13 cellular contexts compared by ENCODE assay signal in the genomic region with DNA sequence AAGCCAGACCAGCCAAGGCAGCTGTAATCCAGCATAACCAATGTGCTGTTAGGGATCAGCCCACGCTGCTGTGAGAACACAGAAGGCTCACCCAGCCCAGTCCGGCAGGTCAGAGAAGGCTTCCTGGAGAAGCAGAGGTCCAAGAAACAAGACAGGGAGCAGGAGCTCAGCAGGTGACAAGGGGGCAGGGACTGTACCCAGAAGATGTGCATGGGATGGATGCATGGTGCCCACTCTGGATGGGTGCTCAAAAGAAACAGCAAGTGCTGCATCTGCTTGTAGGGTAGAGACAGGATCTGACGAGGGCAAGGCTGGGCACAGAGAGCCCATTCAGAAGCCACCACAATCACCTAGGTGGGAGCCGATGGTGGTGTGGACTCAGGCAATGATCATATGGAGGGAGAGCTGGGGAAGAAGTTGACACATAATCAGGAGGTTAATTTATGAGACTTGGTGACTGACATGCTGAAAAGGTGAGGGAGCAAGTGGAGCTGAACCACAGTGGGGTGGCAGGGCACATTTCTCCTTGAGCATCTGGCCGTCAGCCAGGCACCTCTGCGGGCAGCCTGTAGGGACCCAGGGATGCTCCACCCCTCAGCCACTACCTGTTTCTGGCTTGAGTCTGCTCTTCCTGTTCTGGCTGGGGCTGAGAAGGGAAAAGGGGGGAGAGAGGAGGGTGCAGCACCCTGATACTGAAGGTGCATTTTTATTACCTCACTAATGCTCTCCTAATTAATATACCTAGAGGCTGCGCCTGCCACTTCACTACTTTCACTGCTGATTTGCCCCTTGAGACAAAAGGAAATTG.
DNase-seq lines count a peak whose midpoint lies in the region; ATAC-seq, FAIRE-seq and TF ChIP-seq lines count a peak whose summit lies in the region.
"Had no signal": no experiment of that assay in that cellular context is flagged by ENCODE, and none has a peak within 500 bp of the region (broad histone marks: within the 10 kb centered on the region; RNA-seq: fewer than 3 reads in every experiment).

No MANE protein-coding gene starts in this region.

- H3F3A ChIP-seq in DOHH2 (ENCODE audit: control insufficient read depth, insufficient read depth): no peaks in the 10 kb centered on the region

- H3K36me3 ChIP-seq in DOHH2 (ENCODE audit: control insufficient read depth, low read length): no peaks in the 10 kb centered on the region
- no peaks in the 10 kb centered on the region for H3K36me3 ChIP-seq in kidney (ENCODE audit: control insufficient read depth in 1 of 2, insufficient read depth in 2 of 2, low read length in 2 of 2)
- H3K36me3 ChIP-seq in effector memory CD4-positive, alpha-beta T cell (ENCODE audit: control insufficient read depth, insufficient read depth, low read length): no peaks in the 10 kb centered on the region
- no peaks in the 10 kb centered on the region for H3K36me3 ChIP-seq in gastrocnemius medialis
- H3K36me3 ChIP-seq: colonic mucosa had no signal

- H3K4me2 ChIP-seq in DOHH2 (ENCODE audit: low read length): peak overlapping the region; percentile 34; the same call in 1 of the 2 replicates

- H3K27me3 ChIP-seq in DOHH2 (ENCODE audit: control insufficient read depth, low read length) (no peaks in the 10 kb centered on the region), gastrocnemius medialis (no peaks in the 10 kb centered on the region)
- no peaks in the 10 kb centered on the region for H3K27me3 ChIP-seq in effector memory CD4-positive, alpha-beta T cell (replicated peaks; ENCODE audit: control insufficient read depth, insufficient read depth, low read length, poor library complexity, severe bottlenecking)
- H3K27me3 ChIP-seq: colonic mucosa had no signal

- FAIRE-seq in kidney (lab: Jason Lieb, UNC): no peak

- H3K27ac ChIP-seq in DOHH2 (ENCODE audit: low read depth, low read length): no peak overlapping the region
- H3K27ac ChIP-seq in kidney (ENCODE audit: low read depth in 2 of 2, low read length in 2 of 2): no peak overlapping the region
- no peak overlapping the region for H3K27ac ChIP-seq in effector memory CD4-positive, alpha-beta T cell (ENCODE audit: insufficient read depth, low read length, poor library complexity, severe bottlenecking)
- H3K27ac ChIP-seq in gastrocnemius medialis: no peak overlapping the region
- H3K27ac ChIP-seq: colonic mucosa had no signal

- H3K9me2 ChIP-seq in DOHH2 (replicated peaks; ENCODE audit: control insufficient read depth, low read length): no peaks in the 10 kb centered on the region

- ATAC-seq in gastrocnemius medialis: no peak
- ATAC-seq: CD8-positive, alpha-beta T cell; left ventricle myocardium superior had no signal

- in situ Hi-C loops in gastrocnemius medialis (cut with MboI; ENCODE audit: low sequenced_read_pairs in 4 of 4): no loop called here

- no peaks in the 10 kb centered on the region for H4K20me1 ChIP-seq in DOHH2 (ENCODE audit: control insufficient read depth, insufficient read depth, low read depth, low read length)

- intact Hi-C loops in kidney (cut with DNase I) (no loop called here), gastrocnemius medialis (cut with DNase I; ENCODE audit: low total_unique reads) (no loop called here)

- H3K79me2 ChIP-seq in DOHH2 (ENCODE audit: control insufficient read depth, low read length): no peaks in the 10 kb centered on the region

- no peaks in the 10 kb centered on the region for H3K9me3 ChIP-seq in DOHH2 (ENCODE audit: control insufficient read depth, insufficient read depth, low read length)
- no peaks in the 10 kb centered on the region for H3K9me3 ChIP-seq in kidney (ENCODE audit: control insufficient read depth in 1 of 2, low read length in 2 of 2)
- no peaks in the 10 kb centered on the region for H3K9me3 ChIP-seq in effector memory CD4-positive, alpha-beta T cell (ENCODE audit: control insufficient read depth, low read length)
- no peaks in the 10 kb centered on the region for H3K9me3 ChIP-seq in gastrocnemius medialis
- H3K9me3 ChIP-seq: colonic mucosa had no signal

- TF ChIP-seq POLR2A in gastrocnemius medialis (IDR thresholded peaks at IDR 0.05): no peak

- no peak overlapping the region for H3K9ac ChIP-seq in kidney (ENCODE audit: low read length in 2 of 2)

- H3K4me1 ChIP-seq in DOHH2 (ENCODE audit: control insufficient read depth, low read length): peaks cover 7% of the 10 kb centered on the region; the same call in 1 of the 2 replicates
- H3K4me1 ChIP-seq in kidney (ENCODE audit: control insufficient read depth in 1 of 2, insufficient read depth in 1 of 2, low read depth in 1 of 2, low read length in 2 of 2): no peaks in the 10 kb centered on the region
- no peaks in the 10 kb centered on the region for H3K4me1 ChIP-seq in effector memory CD4-positive, alpha-beta T cell (ENCODE audit: control insufficient read depth, insufficient read depth, low read length, poor library complexity, severe bottlenecking)
- H3K4me1 ChIP-seq in gastrocnemius medialis: peaks cover 0 to 5% of the 10 kb centered on the region in 2 donors
- H3K4me1 ChIP-seq: colonic mucosa had no signal

- TF ChIP-seq CTCF in DOHH2 (IDR thresholded peaks at IDR 0.05; ENCODE audit: low read depth, low read length, poor library complexity, severe bottlenecking) (no peak), kidney (IDR thresholded peaks at IDR 0.05; ENCODE audit: borderline replicate concordance, extremely low read depth, insufficient read depth) (no peak), gastrocnemius medialis (IDR thresholded peaks at IDR 0.05 in 4 of 5, conservative IDR thresholded peaks at IDR 0.05 in 1 of 5) (no peak)

- H3K4me3 ChIP-seq in DOHH2 (ENCODE audit: low read length) (no peak overlapping the region), kidney (ENCODE audit: low read length in 2 of 2) (no peak overlapping the region), gastrocnemius medialis (no peak overlapping the region)
- H3K4me3 ChIP-seq in effector memory CD4-positive, alpha-beta T cell (ENCODE audit: insufficient read depth, low read depth, low read length, poor library complexity, severe bottlenecking): no peak overlapping the region
- H3K4me3 ChIP-seq: colonic mucosa had no signal

- DNase-seq in NCI-H1417 (lab: John Stamatoyannopoulos, UW) (peak; percentile 77 to 98 (median 93)), NCI-H774 (lab: John Stamatoyannopoulos, UW) (peak; percentile 47), kidney (peak; percentile 78), gastrocnemius medialis (no peak), GM19238 (ENCODE audit: insufficient read length, low spot score) (no peak)
- DNase-seq in effector memory CD4-positive, alpha-beta T cell: no peak
- no peak for DNase-seq in stimulated activated CD4-positive, alpha-beta T cell treated with anti-CD3 and anti-CD28 coated beads, Interleukin-2, amount 100 ng/mL, for 24 hours
- DNase-seq: activated naive CD4-positive, alpha-beta T cell treated with Interleukin-2 at 50 U/mL for 16 hours; CD8-positive, alpha-beta T cell; colonic mucosa; foreskin fibroblast; left ventricle myocardium superior had no signal

Comparison
In these comparisons a context has a peak if more than half of its experiments do, and no peak if none do; other contexts are left out.
1. DNase-seq: peak in NCI-H1417 (3 of 3), NCI-H774 (single experiment) and kidney (single experiment); none in effector memory CD4-positive, alpha-beta T cell (0 of 3), gastrocnemius medialis (0 of 2), GM19238 (single experiment) and stimulated activated CD4-positive, alpha-beta T cell treated with anti-CD3 and anti-CD28 coated beads, Interleukin-2, amount 100 ng/mL, for 24 hours (0 of 2).